Comparison of ENCODE assay signal across 1 cellular context in the genomic region with DNA sequence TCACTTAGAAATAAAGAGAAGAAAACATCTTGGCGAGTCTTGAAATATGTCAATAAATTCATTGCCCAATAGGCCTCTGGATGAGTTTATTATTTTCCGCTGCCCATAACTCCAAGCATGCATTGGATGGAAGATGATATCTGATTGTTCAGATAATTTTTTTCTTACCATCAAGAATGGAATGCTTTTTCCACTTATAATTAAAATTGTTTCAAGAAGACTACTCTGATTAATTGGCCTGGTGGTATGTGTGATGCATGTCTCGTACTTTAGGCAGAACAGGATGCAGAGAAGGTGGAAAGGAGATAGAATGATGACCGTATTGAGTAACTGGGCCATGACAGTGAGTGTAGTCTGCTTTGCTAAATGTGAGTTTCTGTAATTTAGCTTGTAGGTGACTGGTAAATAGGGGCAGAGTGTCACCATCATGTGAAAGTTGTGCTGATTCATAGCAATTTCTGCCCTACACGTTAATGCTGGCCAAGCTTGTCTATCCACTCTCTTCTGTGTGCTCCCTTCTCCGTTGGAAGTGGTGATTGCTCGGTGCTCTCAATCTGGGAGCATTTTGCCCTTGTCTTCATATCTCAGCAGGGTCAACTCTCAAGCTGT.
TF ChIP-seq lines count a peak whose summit lies in the region.

No MANE protein-coding gene starts in this region.

TF ChIP-seq in IMR-90, 13 proteins besides CTCF, POLR2A, EP300 and RAD21:
- TF ChIP-seq MAFK (IDR thresholded peaks at IDR 0.05; ENCODE audit: low read depth, low read length) = no peak
- TF ChIP-seq, protein P1, sequence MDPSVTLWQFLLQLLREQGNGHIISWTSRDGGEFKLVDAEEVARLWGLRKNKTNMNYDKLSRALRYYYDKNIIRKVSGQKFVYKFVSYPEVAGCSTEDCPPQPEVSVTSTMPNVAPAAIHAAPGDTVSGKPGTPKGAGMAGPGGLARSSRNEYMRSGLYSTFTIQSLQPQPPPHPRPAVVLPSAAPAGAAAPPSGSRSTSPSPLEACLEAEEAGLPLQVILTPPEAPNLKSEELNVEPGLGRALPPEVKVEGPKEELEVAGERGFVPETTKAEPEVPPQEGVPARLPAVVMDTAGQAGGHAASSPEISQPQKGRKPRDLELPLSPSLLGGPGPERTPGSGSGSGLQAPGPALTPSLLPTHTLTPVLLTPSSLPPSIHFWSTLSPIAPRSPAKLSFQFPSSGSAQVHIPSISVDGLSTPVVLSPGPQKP (IDR thresholded peaks at IDR 0.05; ENCODE audit: borderline replicate concordance, low read depth, low read length) = no peak
- TF ChIP-seq CHD1 (IDR thresholded peaks at IDR 0.05; ENCODE audit: low read depth, low read length) = no peak
- TF ChIP-seq MAZ (IDR thresholded peaks at IDR 0.05; ENCODE audit: borderline replicate concordance, low read depth, low read length) = no peak
- TF ChIP-seq BHLHE40 (IDR thresholded peaks at IDR 0.05; ENCODE audit: low read depth, low read length) = no peak
- no peak for TF ChIP-seq RFX5 (IDR thresholded peaks at IDR 0.05; ENCODE audit: low read depth, low read length)
- TF ChIP-seq MXI1 (IDR thresholded peaks at IDR 0.05; ENCODE audit: borderline replicate concordance, low read depth, low read length) = no peak
- TF ChIP-seq FOS (IDR thresholded peaks at IDR 0.05; ENCODE audit: low read depth, low read length) = no peak
- TF ChIP-seq, protein P2, sequence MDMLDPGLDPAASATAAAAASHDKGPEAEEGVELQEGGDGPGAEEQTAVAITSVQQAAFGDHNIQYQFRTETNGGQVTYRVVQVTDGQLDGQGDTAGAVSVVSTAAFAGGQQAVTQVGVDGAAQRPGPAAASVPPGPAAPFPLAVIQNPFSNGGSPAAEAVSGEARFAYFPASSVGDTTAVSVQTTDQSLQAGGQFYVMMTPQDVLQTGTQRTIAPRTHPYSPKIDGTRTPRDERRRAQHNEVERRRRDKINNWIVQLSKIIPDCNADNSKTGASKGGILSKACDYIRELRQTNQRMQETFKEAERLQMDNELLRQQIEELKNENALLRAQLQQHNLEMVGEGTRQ (IDR thresholded peaks at IDR 0.05; ENCODE audit: low read depth, low read length) = no peak
- TF ChIP-seq SMC3 (IDR thresholded peaks at IDR 0.05; ENCODE audit: low read depth, low read length) = no peak
- no peak for TF ChIP-seq NFE2L2 (IDR thresholded peaks at IDR 0.05; ENCODE audit: low read depth, low read length)
- TF ChIP-seq RCOR1 (IDR thresholded peaks at IDR 0.05; ENCODE audit: insufficient replicate concordance, low read length) = no peak
- no peak for TF ChIP-seq CEBPB (IDR thresholded peaks at IDR 0.05; ENCODE audit: low read depth, low read length)
